ENCODE assay signal across 10 cellular contexts in the genomic region with DNA sequence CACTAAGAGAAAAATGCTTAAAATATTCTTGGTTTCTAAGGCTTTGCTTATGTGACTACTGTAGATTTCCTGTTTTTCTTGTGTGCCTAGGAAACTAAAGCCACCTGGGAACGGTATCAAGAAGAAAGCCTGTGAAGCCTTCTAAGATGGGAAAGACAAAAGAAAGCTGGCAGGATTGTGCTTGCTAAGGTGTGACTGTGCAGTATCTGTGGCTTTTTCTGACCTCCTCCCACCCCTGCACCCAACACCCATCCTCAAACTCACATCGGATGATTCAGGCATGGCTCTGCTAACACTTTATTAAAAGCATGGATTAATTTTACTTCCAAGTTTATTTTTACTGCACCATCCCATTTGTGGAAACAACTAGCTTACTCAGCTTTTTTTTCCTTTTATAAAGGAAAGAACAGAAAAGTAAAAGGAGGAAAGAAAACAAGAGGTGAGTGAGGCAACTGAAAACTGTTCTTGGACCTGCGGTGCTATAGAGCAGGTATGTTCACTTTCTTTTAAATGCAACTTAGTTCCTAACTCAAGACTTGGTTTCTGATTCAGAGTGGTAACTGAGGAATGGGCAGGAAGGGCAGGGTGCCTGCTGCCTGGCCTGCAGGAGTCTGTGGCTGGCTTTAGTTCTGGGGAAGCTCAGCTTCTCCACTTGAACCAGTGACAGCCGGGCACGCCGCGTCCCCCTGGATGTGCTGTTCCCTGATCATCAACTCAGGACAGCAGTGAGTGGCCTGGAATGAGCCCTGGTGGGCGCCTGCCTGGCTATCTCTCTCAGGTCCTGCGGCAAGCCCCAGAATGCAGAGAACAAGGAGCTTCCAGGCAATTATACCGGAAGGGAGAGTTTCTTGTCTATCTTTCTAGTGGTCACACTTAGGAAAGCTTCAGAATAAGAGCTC. TPM values are rescaled to one million over a fixed set of nuclear protein-coding genes. Genes with fewer than 3 reads are reported as not detected.
A peak's percentile ranks its signal among the peaks of the same experiment; 100 is the strongest.
DNase-seq lines count a peak whose midpoint lies in the region; ATAC-seq and TF ChIP-seq lines count a peak whose summit lies in the region.
"Had no signal": no experiment of that assay in that cellular context is flagged by ENCODE, and none has a peak within 500 bp of the region (broad histone marks: within the 10 kb centered on the region; RNA-seq: fewer than 3 reads in every experiment).

Gene GBP6, plus strand, starts transcription at position 422 of the 899 bp plus-strand sequence. CDS start 4,493 bp downstream, outside the sequence.

- intact Hi-C loops in activated CD4-positive, alpha-beta T cell treated with anti-CD3 and anti-CD28 coated beads, Interleukin-2, amount 10 ng/mL, durations not matched to agents 24 days and 14 days (cut with micrococcal nuclease), result loop anchor here (1.0 to 2.0 kb wide), 4 partner anchors 19 to 238 kb away; partner anchors contain the start of gene GBP2
- intact Hi-C loops in breast epithelium (cut with DNase I; ENCODE audit: low total_unique reads), result no loop called here

- peaks cover 2% of the 10 kb centered on the region for H3K9me3 Mint-ChIP-seq in activated CD4-positive, alpha-beta T cell treated with anti-CD3 and anti-CD28 coated beads, Interleukin-2, amount 10 ng/mL, durations not matched to agents 24 days and 14 days
- no peaks in the 10 kb centered on the region for H3K9me3 Mint-ChIP-seq in stimulated activated effector memory CD8-positive, alpha-beta T cell treated with anti-CD3 and anti-CD28 coated beads, Interleukin-12 subunit alpha, Interleukin-12 subunit beta, amount 100 ng/mL, for 72 hours
- H3K9me3 Mint-ChIP-seq: nephron had no signal

- peak within 1 kb of the TSS; percentile 64 to 68 for H3K27ac ChIP-seq in breast epithelium

- H3K4me1 ChIP-seq in breast epithelium, result peaks cover 0 to 4% of the 10 kb centered on the region in 2 donors

- no peak for DNase-seq in activated CD4-positive, alpha-beta T cell treated with anti-CD3 and anti-CD28 coated beads, Interleukin-2, amount 10 ng/mL, durations not matched to agents 24 days and 14 days
- DNase-seq in activated CD4-positive, alpha-beta T cell treated with anti-CD3 and anti-CD28 coated beads for 1 hour, result no peak
- DNase-seq in breast epithelium (ENCODE audit: low spot score in 2 of 2), result no peak
- no peak for DNase-seq in stimulated activated effector memory CD8-positive, alpha-beta T cell treated with anti-CD3 and anti-CD28 coated beads, Interleukin-12 subunit alpha, Interleukin-12 subunit beta, amount 100 ng/mL, for 72 hours (ENCODE audit: low spot score in 2 of 2)
- DNase-seq in activated gamma-delta T cell (lab: John Stamatoyannopoulos, UW), result no peak
- no peak for DNase-seq in OCI-M1 (lab: John Stamatoyannopoulos, UW)
- DNase-seq: NCI-H1105 treated with DMSO at 0.1 percent for 48 hours had no signal

- no peaks in the 10 kb centered on the region for H3K9me3 ChIP-seq in breast epithelium

- ATAC-seq in HG03175 (IDR thresholded peaks at IDR 0.05; ENCODE audit: unreplicated experiment) (peak; percentile 6), HG03196 (IDR thresholded peaks at IDR 0.05; ENCODE audit: unreplicated experiment) (no peak)
- peak; percentile 90 for ATAC-seq in stimulated activated effector memory CD8-positive, alpha-beta T cell treated with anti-CD3 and anti-CD28 coated beads, Interleukin-12 subunit alpha, Interleukin-12 subunit beta, amount 100 ng/mL, for 72 hours

- TF ChIP-seq CTCF in breast epithelium (IDR thresholded peaks at IDR 0.05), result no peak

- peak within 1 kb of the TSS; percentile 73 for H3K27ac Mint-ChIP-seq in activated CD4-positive, alpha-beta T cell treated with anti-CD3 and anti-CD28 coated beads, Interleukin-2, amount 10 ng/mL, durations not matched to agents 24 days and 14 days
- peak within 1 kb of the TSS; percentile 49 for H3K27ac Mint-ChIP-seq in stimulated activated effector memory CD8-positive, alpha-beta T cell treated with anti-CD3 and anti-CD28 coated beads, Interleukin-12 subunit alpha, Interleukin-12 subunit beta, amount 100 ng/mL, for 72 hours

- peak within 1 kb of the TSS; percentile 61 for H3K4me3 Mint-ChIP-seq in activated CD4-positive, alpha-beta T cell treated with anti-CD3 and anti-CD28 coated beads, Interleukin-2, amount 10 ng/mL, durations not matched to agents 24 days and 14 days
- peak within 1 kb of the TSS; percentile 37 for H3K4me3 Mint-ChIP-seq in stimulated activated effector memory CD8-positive, alpha-beta T cell treated with anti-CD3 and anti-CD28 coated beads, Interleukin-12 subunit alpha, Interleukin-12 subunit beta, amount 100 ng/mL, for 72 hours
- H3K4me3 Mint-ChIP-seq: nephron had no signal

- H3K4me3 ChIP-seq in breast epithelium, result peak within 1 kb of the TSS in 2 of 3 donors; percentile 27 to 50

- H3K27me3 Mint-ChIP-seq in activated CD4-positive, alpha-beta T cell treated with anti-CD3 and anti-CD28 coated beads, Interleukin-2, amount 10 ng/mL, durations not matched to agents 24 days and 14 days, result peaks cover 12% of the 10 kb centered on the region

- no peaks in the 10 kb centered on the region for H3K36me3 ChIP-seq in breast epithelium

- H3K27me3 ChIP-seq in breast epithelium, result no peaks in the 10 kb centered on the region

- H3K36me3 Mint-ChIP-seq in activated CD4-positive, alpha-beta T cell treated with anti-CD3 and anti-CD28 coated beads, Interleukin-2, amount 10 ng/mL, durations not matched to agents 24 days and 14 days (ENCODE audit: low read depth), result peaks cover 2% of the 10 kb centered on the region
- H3K36me3 Mint-ChIP-seq in stimulated activated effector memory CD8-positive, alpha-beta T cell treated with anti-CD3 and anti-CD28 coated beads, Interleukin-12 subunit alpha, Interleukin-12 subunit beta, amount 100 ng/mL, for 72 hours, result no peaks in the 10 kb centered on the region

- no peak for TF ChIP-seq POLR2A in breast epithelium (IDR thresholded peaks at IDR 0.05)

- peaks cover 28% of the 10 kb centered on the region for H3K4me1 Mint-ChIP-seq in activated CD4-positive, alpha-beta T cell treated with anti-CD3 and anti-CD28 coated beads, Interleukin-2, amount 10 ng/mL, durations not matched to agents 24 days and 14 days
- H3K4me1 Mint-ChIP-seq in stimulated activated effector memory CD8-positive, alpha-beta T cell treated with anti-CD3 and anti-CD28 coated beads, Interleukin-12 subunit alpha, Interleukin-12 subunit beta, amount 100 ng/mL, for 72 hours, result peaks cover 18% of the 10 kb centered on the region
- H3K4me1 Mint-ChIP-seq: nephron had no signal

RNA-seq across cellular contexts. Expression of gene GBP6, which starts in this region (rescaled TPM):
- total RNA-seq in activated CD4-positive, alpha-beta T cell treated with anti-CD3 and anti-CD28 coated beads, Interleukin-2, amount 10 ng/mL, durations not matched to agents 24 days and 14 days, result 0.40 and 0.50 TPM in 2 replicates
- under 1 TPM in 1 of 3 donors, not detected in 2; 0.44 TPM for total RNA-seq in breast epithelium
